ENCODE assay signal across 10 cellular contexts in genomic region chr5:38148021-38148625, GRCh38.
"Had no signal": no experiment of that assay in that cellular context is flagged by ENCODE, and none has a peak within 500 bp of the region (broad histone marks: within the 10 kb centered on the region; RNA-seq: fewer than 3 reads in every experiment).

No MANE protein-coding gene starts in this region.

- H3K9me3 ChIP-seq: transverse colon had no signal

- H3K4me3 ChIP-seq: transverse colon had no signal

- H3K27ac Mint-ChIP-seq: activated T-helper 1 cell treated with anti-CD3 and anti-CD28 coated beads, Interleukin-12 subunit alpha, Interleukin-12 subunit beta, Interleukin-2, Interleukin-4 antibody, amounts not matched to agents 30 ng/mL and 10 ng/mL and 1 ng/mL, durations not matched to agents 14 hours and 24 hours and 36 hours; nephron; stimulated activated memory B cell treated with anti-CD40 and anti-IgM and Interleukin-4, amounts not matched to agents 10 μg/mL and 1 μg/mL and 100 μg/mL, for 72 hours had no signal

- H3K9me3 Mint-ChIP-seq: activated T-helper 1 cell treated with anti-CD3 and anti-CD28 coated beads, Interleukin-12 subunit alpha, Interleukin-12 subunit beta, Interleukin-2, Interleukin-4 antibody, amounts not matched to agents 30 ng/mL and 10 ng/mL and 1 ng/mL, durations not matched to agents 14 hours and 24 hours and 36 hours; nephron; stimulated activated memory B cell treated with anti-CD40 and anti-IgM and Interleukin-4, amounts not matched to agents 10 μg/mL and 1 μg/mL and 100 μg/mL, for 72 hours had no signal

- H3K27me3 ChIP-seq: transverse colon had no signal

- DNase-seq: activated CD4-positive, alpha-beta T cell treated with anti-CD3 and anti-CD28 coated beads, Interleukin-2, amount 50 U/mL, for 1 hour; activated CD4-positive, CD25-positive, alpha-beta regulatory T cell; activated naive CD4-positive, alpha-beta T cell; erythroblast; stimulated activated CD4-positive, alpha-beta T cell treated with anti-CD3 and anti-CD28 coated beads, Interleukin-12 subunit alpha, Interleukin-12 subunit beta, amount 100 ng/mL, for 4 hours; SW 1271; transverse colon had no signal

- H3K36me3 Mint-ChIP-seq: stimulated activated memory B cell treated with anti-CD40 and anti-IgM and Interleukin-4, amounts not matched to agents 10 μg/mL and 1 μg/mL and 100 μg/mL, for 72 hours had no signal

- ATAC-seq: stimulated activated memory B cell treated with anti-CD40 and anti-IgM and Interleukin-4, amounts not matched to agents 10 μg/mL and 1 μg/mL and 100 μg/mL, for 72 hours had no signal

- H3K27ac ChIP-seq: transverse colon had no signal

- H3K4me1 Mint-ChIP-seq: nephron; stimulated activated memory B cell treated with anti-CD40 and anti-IgM and Interleukin-4, amounts not matched to agents 10 μg/mL and 1 μg/mL and 100 μg/mL, for 72 hours had no signal

- H3K4me1 ChIP-seq: transverse colon had no signal

- H3K4me3 Mint-ChIP-seq: activated T-helper 1 cell treated with anti-CD3 and anti-CD28 coated beads, Interleukin-12 subunit alpha, Interleukin-12 subunit beta, Interleukin-2, Interleukin-4 antibody, amounts not matched to agents 30 ng/mL and 10 ng/mL and 1 ng/mL, durations not matched to agents 14 hours and 24 hours and 36 hours; nephron; stimulated activated memory B cell treated with anti-CD40 and anti-IgM and Interleukin-4, amounts not matched to agents 10 μg/mL and 1 μg/mL and 100 μg/mL, for 72 hours had no signal

- H3K36me3 ChIP-seq: transverse colon had no signal
